In the genomic region with DNA sequence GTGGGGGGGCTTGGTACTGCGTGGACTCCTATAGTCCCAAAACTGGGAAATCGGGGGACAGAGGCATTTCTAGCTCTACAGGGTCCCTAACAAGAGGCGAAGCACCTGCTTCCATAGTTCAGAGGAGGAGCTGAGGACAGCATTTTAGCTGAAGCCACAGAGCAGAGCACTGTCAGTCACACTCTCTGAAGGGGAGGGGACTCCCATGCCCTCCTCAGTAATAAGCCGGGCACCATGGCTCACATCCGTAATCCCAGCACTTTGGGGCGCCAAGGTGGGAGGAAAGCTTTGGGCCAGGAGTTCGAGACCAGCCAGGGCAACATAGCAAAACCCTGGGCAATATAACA, we compare ENCODE assay signal across 1 cellular context.
TF ChIP-seq lines count a peak whose summit lies in the region.

No MANE protein-coding gene starts in this region.

TF ChIP-seq in H1, 55 proteins besides CTCF, POLR2A, EP300 and RAD21:
- TF ChIP-seq CHD2 (IDR thresholded peaks at IDR 0.05; ENCODE audit: low read length), result no peak
- no peak for TF ChIP-seq KDM5A (IDR thresholded peaks at IDR 0.05; ENCODE audit: low read length)
- TF ChIP-seq, protein P1, sequence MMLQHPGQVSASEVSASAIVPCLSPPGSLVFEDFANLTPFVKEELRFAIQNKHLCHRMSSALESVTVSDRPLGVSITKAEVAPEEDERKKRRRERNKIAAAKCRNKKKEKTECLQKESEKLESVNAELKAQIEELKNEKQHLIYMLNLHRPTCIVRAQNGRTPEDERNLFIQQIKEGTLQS (IDR thresholded peaks at IDR 0.05; ENCODE audit: insufficient read depth, low read depth, low read length), result no peak
- TF ChIP-seq SP1 (IDR thresholded peaks at IDR 0.05; ENCODE audit: low read depth, low read length), result no peak
